2 cellular contexts compared by ENCODE assay signal in genomic region chr6:26054659-26054936, GRCh38.
TF ChIP-seq lines count a peak whose summit lies in the region.

No MANE protein-coding gene starts in this region.

TF ChIP-seq in A549, 52 proteins besides CTCF, POLR2A, EP300 and RAD21 (continued from another document):
- TF ChIP-seq, protein P1, sequence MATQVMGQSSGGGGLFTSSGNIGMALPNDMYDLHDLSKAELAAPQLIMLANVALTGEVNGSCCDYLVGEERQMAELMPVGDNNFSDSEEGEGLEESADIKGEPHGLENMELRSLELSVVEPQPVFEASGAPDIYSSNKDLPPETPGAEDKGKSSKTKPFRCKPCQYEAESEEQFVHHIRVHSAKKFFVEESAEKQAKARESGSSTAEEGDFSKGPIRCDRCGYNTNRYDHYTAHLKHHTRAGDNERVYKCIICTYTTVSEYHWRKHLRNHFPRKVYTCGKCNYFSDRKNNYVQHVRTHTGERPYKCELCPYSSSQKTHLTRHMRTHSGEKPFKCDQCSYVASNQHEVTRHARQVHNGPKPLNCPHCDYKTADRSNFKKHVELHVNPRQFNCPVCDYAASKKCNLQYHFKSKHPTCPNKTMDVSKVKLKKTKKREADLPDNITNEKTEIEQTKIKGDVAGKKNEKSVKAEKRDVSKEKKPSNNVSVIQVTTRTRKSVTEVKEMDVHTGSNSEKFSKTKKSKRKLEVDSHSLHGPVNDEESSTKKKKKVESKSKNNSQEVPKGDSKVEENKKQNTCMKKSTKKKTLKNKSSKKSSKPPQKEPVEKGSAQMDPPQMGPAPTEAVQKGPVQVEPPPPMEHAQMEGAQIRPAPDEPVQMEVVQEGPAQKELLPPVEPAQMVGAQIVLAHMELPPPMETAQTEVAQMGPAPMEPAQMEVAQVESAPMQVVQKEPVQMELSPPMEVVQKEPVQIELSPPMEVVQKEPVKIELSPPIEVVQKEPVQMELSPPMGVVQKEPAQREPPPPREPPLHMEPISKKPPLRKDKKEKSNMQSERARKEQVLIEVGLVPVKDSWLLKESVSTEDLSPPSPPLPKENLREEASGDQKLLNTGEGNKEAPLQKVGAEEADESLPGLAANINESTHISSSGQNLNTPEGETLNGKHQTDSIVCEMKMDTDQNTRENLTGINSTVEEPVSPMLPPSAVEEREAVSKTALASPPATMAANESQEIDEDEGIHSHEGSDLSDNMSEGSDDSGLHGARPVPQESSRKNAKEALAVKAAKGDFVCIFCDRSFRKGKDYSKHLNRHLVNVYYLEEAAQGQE (IDR thresholded peaks at IDR 0.05): no peak
- TF ChIP-seq, protein P2, sequence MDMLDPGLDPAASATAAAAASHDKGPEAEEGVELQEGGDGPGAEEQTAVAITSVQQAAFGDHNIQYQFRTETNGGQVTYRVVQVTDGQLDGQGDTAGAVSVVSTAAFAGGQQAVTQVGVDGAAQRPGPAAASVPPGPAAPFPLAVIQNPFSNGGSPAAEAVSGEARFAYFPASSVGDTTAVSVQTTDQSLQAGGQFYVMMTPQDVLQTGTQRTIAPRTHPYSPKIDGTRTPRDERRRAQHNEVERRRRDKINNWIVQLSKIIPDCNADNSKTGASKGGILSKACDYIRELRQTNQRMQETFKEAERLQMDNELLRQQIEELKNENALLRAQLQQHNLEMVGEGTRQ (IDR thresholded peaks at IDR 0.05): no peak
- TF ChIP-seq, protein P3, sequence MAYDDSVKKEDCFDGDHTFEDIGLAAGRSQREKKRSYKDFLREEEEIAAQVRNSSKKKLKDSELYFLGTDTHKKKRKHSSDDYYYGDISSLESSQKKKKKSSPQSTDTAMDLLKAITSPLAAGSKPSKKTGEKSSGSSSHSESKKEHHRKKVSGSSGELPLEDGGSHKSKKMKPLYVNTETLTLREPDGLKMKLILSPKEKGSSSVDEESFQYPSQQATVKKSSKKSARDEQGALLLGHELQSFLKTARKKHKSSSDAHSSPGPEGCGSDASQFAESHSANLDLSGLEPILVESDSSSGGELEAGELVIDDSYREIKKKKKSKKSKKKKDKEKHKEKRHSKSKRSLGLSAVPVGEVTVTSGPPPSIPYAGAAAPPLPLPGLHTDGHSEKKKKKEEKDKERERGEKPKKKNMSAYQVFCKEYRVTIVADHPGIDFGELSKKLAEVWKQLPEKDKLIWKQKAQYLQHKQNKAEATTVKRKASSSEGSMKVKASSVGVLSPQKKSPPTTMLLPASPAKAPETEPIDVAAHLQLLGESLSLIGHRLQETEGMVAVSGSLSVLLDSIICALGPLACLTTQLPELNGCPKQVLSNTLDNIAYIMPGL (CRISPR knock-in tag; IDR thresholded peaks at IDR 0.05; ENCODE audit: borderline replicate concordance): no peak
- no peak for TF ChIP-seq HOXA7 (CRISPR knock-in tag; IDR thresholded peaks at IDR 0.05)
- TF ChIP-seq PHF8 (IDR thresholded peaks at IDR 0.05; ENCODE audit: borderline replicate concordance, low read depth): no peak
- no peak for TF ChIP-seq JUN (IDR thresholded peaks at IDR 0.05)
- no peak for TF ChIP-seq GATA3 (IDR thresholded peaks at IDR 0.05; ENCODE audit: borderline replicate concordance)
- no peak for TF ChIP-seq MAFK (IDR thresholded peaks at IDR 0.05; ENCODE audit: partially characterized antibody)
- no peak for TF ChIP-seq NR3C1 (IDR thresholded peaks at IDR 0.05)
- no peak for TF ChIP-seq KDM5A (IDR thresholded peaks at IDR 0.05)
- no peak for TF ChIP-seq ZSCAN20 (CRISPR knock-in tag; IDR thresholded peaks at IDR 0.05)
- no peak for TF ChIP-seq FOSB (CRISPR knock-in tag; IDR thresholded peaks at IDR 0.05)

TF ChIP-seq in GM12878, 131 proteins besides CTCF, POLR2A, EP300 and RAD21 (continued from another document):
- TF ChIP-seq, protein P4, sequence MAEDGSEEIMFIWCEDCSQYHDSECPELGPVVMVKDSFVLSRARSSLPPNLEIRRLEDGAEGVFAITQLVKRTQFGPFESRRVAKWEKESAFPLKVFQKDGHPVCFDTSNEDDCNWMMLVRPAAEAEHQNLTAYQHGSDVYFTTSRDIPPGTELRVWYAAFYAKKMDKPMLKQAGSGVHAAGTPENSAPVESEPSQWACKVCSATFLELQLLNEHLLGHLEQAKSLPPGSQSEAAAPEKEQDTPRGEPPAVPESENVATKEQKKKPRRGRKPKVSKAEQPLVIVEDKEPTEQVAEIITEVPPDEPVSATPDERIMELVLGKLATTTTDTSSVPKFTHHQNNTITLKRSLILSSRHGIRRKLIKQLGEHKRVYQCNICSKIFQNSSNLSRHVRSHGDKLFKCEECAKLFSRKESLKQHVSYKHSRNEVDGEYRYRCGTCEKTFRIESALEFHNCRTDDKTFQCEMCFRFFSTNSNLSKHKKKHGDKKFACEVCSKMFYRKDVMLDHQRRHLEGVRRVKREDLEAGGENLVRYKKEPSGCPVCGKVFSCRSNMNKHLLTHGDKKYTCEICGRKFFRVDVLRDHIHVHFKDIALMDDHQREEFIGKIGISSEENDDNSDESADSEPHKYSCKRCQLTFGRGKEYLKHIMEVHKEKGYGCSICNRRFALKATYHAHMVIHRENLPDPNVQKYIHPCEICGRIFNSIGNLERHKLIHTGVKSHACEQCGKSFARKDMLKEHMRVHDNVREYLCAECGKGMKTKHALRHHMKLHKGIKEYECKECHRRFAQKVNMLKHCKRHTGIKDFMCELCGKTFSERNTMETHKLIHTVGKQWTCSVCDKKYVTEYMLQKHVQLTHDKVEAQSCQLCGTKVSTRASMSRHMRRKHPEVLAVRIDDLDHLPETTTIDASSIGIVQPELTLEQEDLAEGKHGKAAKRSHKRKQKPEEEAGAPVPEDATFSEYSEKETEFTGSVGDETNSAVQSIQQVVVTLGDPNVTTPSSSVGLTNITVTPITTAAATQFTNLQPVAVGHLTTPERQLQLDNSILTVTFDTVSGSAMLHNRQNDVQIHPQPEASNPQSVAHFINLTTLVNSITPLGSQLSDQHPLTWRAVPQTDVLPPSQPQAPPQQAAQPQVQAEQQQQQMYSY (CRISPR knock-in tag; IDR thresholded peaks at IDR 0.05): no peak; the same call in 1 of the 2 replicates
- TF ChIP-seq LARP7 (IDR thresholded peaks at IDR 0.05): no peak
- no peak for TF ChIP-seq TBL1XR1 (IDR thresholded peaks at IDR 0.05; ENCODE audit: low read depth, low read length)
- TF ChIP-seq YBX1 (IDR thresholded peaks at IDR 0.05): no peak
- no peak for TF ChIP-seq NFYA (IDR thresholded peaks at IDR 0.05; ENCODE audit: borderline replicate concordance, low read depth, low read length)
- TF ChIP-seq BMI1 (IDR thresholded peaks at IDR 0.05; ENCODE audit: borderline replicate concordance): no peak
- no peak for TF ChIP-seq EED (IDR thresholded peaks at IDR 0.05; ENCODE audit: low read depth)
- TF ChIP-seq ASH2L (IDR thresholded peaks at IDR 0.05; ENCODE audit: borderline replicate concordance, low read depth): no peak
- TF ChIP-seq IKZF1 (conservative IDR thresholded peaks at IDR 0.05): no peak
- TF ChIP-seq KDM1A (IDR thresholded peaks at IDR 0.05; ENCODE audit: borderline replicate concordance): no peak
